In the genomic region with DNA sequence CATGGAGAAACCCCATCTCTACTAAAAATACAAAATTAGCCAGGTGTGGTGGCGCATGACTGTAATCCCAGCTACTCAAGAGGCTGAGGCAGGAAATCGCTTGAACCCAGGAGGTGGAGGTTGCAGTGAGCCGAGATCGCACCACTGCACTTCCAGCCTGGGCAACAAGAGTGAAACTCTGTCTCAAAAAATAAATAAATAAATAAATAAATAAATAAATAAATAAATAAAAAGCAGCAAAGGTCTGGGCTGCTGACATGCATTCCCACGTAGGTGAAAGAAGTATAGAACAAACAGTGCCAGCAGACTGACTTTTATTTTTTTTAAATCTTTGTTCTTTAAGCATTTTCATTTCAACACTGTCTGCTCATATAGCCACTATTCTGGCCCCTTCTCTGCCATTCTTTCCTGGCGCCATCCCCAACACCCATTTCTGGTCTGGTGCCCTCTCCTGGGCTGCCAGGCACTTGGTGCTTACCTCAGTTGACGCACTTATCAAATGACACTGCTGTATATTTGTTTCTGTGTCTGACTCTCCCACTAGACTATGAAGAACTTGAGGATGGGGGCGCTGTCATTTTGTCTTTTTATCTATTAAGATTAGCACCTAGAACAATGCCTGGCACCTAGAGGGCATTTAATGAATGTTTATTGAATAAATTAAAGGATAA, we compare ENCODE assay signal across 10 cellular contexts. TPM values are rescaled to one million over a fixed set of nuclear protein-coding genes. Genes with fewer than 3 reads are reported as not detected.
DNase-seq lines count a peak whose midpoint lies in the region; TF ChIP-seq lines count a peak whose summit lies in the region.
"Had no signal": no experiment of that assay in that cellular context is flagged by ENCODE, and none has a peak within 500 bp of the region (broad histone marks: within the 10 kb centered on the region; RNA-seq: fewer than 3 reads in every experiment).

No MANE protein-coding gene starts in this region.

- no peak overlapping the region for H3K4me3 ChIP-seq in GM12864 (ENCODE audit: low read depth, low read length)
- no peak overlapping the region for H3K4me3 ChIP-seq in kidney epithelial cell (ENCODE audit: low read depth, low read length)

- DNase-seq in NCI-H1092 treated with DMSO at 0.1 percent for 48 hours (lab: John Stamatoyannopoulos, UW) (peak; percentile 2), NCI-H1092 (lab: John Stamatoyannopoulos, UW) (no peak), GM12864 (ENCODE audit: low read depth) (no peak), SW480 (ENCODE audit: low spot score) (peak; percentile 4), kidney epithelial cell (ENCODE audit: low read depth) (no peak), mucosa of gallbladder (ENCODE audit: low spot score) (no peak), NCI-H526 treated with DMSO at 0.1 percent for 48 hours (lab: John Stamatoyannopoulos, UW) (no peak), GM03348 (ENCODE audit: low spot score) (no peak)
- DNase-seq: ACHN, NCI-H1436 treated with DMSO at 0.1 percent for 48 hours had no signal

- no peaks in the 10 kb centered on the region for H3K27me3 ChIP-seq in kidney epithelial cell (ENCODE audit: control insufficient read depth, insufficient read depth, low read length)

- H3K36me3 ChIP-seq in kidney epithelial cell (ENCODE audit: control insufficient read depth, insufficient read depth, low read length), result no peaks in the 10 kb centered on the region

- TF ChIP-seq CTCF in GM12864 (IDR thresholded peaks at IDR 0.05; ENCODE audit: low read depth, low read length, missing control alignments), result peak; percentile 26
- TF ChIP-seq CTCF in kidney epithelial cell (IDR thresholded peaks at IDR 0.05; ENCODE audit: insufficient read depth, low read length, poor library complexity, severe bottlenecking), result peak; percentile 16

RNA-seq across cellular contexts. Expression of gene FAM107B, which starts 15.6 kb away (rescaled TPM):
- total RNA-seq in kidney epithelial cell (32.8 and 33.5 TPM in 2 replicates), mucosa of gallbladder (145 TPM)

Comparison
In these comparisons a context has a peak if more than half of its experiments do, and no peak if none do; other contexts are left out.
1. DNase-seq: peak in NCI-H1092 treated with DMSO at 0.1 percent for 48 hours (single experiment) and SW480 (single experiment); none in NCI-H1092 (single experiment), GM12864 (single experiment), kidney epithelial cell (single experiment), mucosa of gallbladder (single experiment), NCI-H526 treated with DMSO at 0.1 percent for 48 hours (single experiment) and GM03348 (single experiment).